Comparison of ENCODE assay signal across 20 cellular contexts in genomic region chr20:58670659-58671058, GRCh38.
"Had no signal": no experiment of that assay in that cellular context is flagged by ENCODE, and none has a peak within 500 bp of the region (broad histone marks: within the 10 kb centered on the region; RNA-seq: fewer than 3 reads in every experiment).

No MANE protein-coding gene starts in this region.

- H3K27ac ChIP-seq: brain microvascular endothelial cell, colonic mucosa, left lung, spleen, thyroid gland had no signal

- H3K9me3 Mint-ChIP-seq: nephron progenitor cell; T-helper 2 cell treated with Interferon-gamma antibody and Interleukin-4, amounts not matched to agents 5 μg/mL and 100 μg/mL, for 36 hours had no signal

- ATAC-seq: activated CD4-positive, alpha-beta T cell treated with anti-CD3 and anti-CD28 coated beads for 36 hours; left lung had no signal

- H3K27ac Mint-ChIP-seq: activated CD4-positive, alpha-beta T cell treated with anti-CD3 and anti-CD28 coated beads for 36 hours; nephron progenitor cell; T-helper 2 cell treated with Interferon-gamma antibody and Interleukin-4, amounts not matched to agents 5 μg/mL and 100 μg/mL, for 36 hours had no signal

- H3K4me3 Mint-ChIP-seq: activated CD4-positive, alpha-beta T cell treated with anti-CD3 and anti-CD28 coated beads for 36 hours; nephron progenitor cell; T-helper 2 cell treated with Interferon-gamma antibody and Interleukin-4, amounts not matched to agents 5 μg/mL and 100 μg/mL, for 36 hours had no signal

- H3K4me3 ChIP-seq: colonic mucosa, left lung, spleen, thyroid gland had no signal

- H3K9me3 ChIP-seq: colonic mucosa, left lung, spleen, thyroid gland had no signal

- H3K27me3 Mint-ChIP-seq: activated CD4-positive, alpha-beta T cell treated with anti-CD3 and anti-CD28 coated beads for 36 hours had no signal

- H3K27me3 ChIP-seq: brain microvascular endothelial cell, colonic mucosa, left lung, spleen, thyroid gland had no signal

- DNase-seq: activated CD4-positive, alpha-beta T cell treated with anti-CD3 and anti-CD28 coated beads for 36 hours; activated CD4-positive, alpha-beta T cell treated with anti-CD3 and anti-CD28 coated beads, Interleukin-2, amount 50 U/mL, for 48 hours; activated naive CD4-positive, alpha-beta T cell treated with anti-CD3 and anti-CD28 coated beads, Interleukin-2, amount 50 U/mL, for 16 hours; activated T-cell treated with anti-CD3 and anti-CD28 coated beads for 4 hours; aorta; brain microvascular endothelial cell; central memory CD4-positive, alpha-beta T cell; colonic mucosa; head of caudate nucleus; kidney; left lung; midbrain; nephron progenitor cell; occipital lobe; posterior cingulate gyrus; spleen; stimulated activated CD8-positive, alpha-beta memory T cell treated with anti-CD3 and anti-CD28 coated beads, Interleukin-4, amount 100 ng/mL, for 48 hours; stimulated activated naive CD4-positive, alpha-beta T cell; thyroid gland had no signal

- H3K4me1 ChIP-seq: colonic mucosa, thyroid gland had no signal
